In genomic region chr2:20317198-20317597, GRCh38 we compare ENCODE assay signal across 1 cellular context.
TF ChIP-seq lines count a peak whose summit lies in the region.

No MANE protein-coding gene starts in this region.

TF ChIP-seq in GM23338, 12 proteins besides CTCF, POLR2A, EP300 and RAD21 (continued from another document):
- TF ChIP-seq REST (IDR thresholded peaks at IDR 0.05; ENCODE audit: unreplicated experiment), result no peak
- no peak for TF ChIP-seq STAT1 (IDR thresholded peaks at IDR 0.05; ENCODE audit: unreplicated experiment)
- no peak for TF ChIP-seq CREB1 (CRISPR knock-in tag; IDR thresholded peaks at IDR 0.05; ENCODE audit: low read depth)
